Comparison of ENCODE assay signal across 2 cellular contexts in genomic region chr22:44997060-44997459, GRCh38.
TF ChIP-seq lines count a peak whose summit lies in the region.

No MANE protein-coding gene starts in this region.

TF ChIP-seq in HEK293, 187 proteins besides CTCF, POLR2A, EP300 and RAD21 (continued from another document):
- TF ChIP-seq ZNF629 (tag by site-specific recombination; IDR thresholded peaks at IDR 0.05) (no peak), SCRT2 (tag by site-specific recombination; IDR thresholded peaks at IDR 0.05) (peak; percentile 72), ZBTB1 (tag by site-specific recombination; IDR thresholded peaks at IDR 0.05) (no peak), ZBTB10 (tag by site-specific recombination; IDR thresholded peaks at IDR 0.05) (no peak)

TF ChIP-seq in H1, 55 proteins besides CTCF, POLR2A, EP300 and RAD21 (continued from another document):
- TF ChIP-seq HDAC2 (IDR thresholded peaks at IDR 0.05; ENCODE audit: borderline replicate concordance in 1 of 2, low read depth in 2 of 2, low read length in 2 of 2) (no peak), ATF2 (IDR thresholded peaks at IDR 0.05; ENCODE audit: low read length) (no peak), MAX (IDR thresholded peaks at IDR 0.05) (no peak), CTBP2 (IDR thresholded peaks at IDR 0.05; ENCODE audit: borderline replicate concordance, insufficient read depth, insufficient read length, low read length) (no peak), JUN (IDR thresholded peaks at IDR 0.05; ENCODE audit: low read depth, low read length) (no peak), CEBPB (IDR thresholded peaks at IDR 0.05; ENCODE audit: low read depth, low read length) (no peak), SP2 (IDR thresholded peaks at IDR 0.05; ENCODE audit: low read length) (no peak), KDM1A (IDR thresholded peaks at IDR 0.05; ENCODE audit: borderline replicate concordance, low read length) (no peak), CBX5 (IDR thresholded peaks at IDR 0.05; ENCODE audit: low read depth, low read length) (no peak), TAF1 (IDR thresholded peaks at IDR 0.05; ENCODE audit: low read depth, low read length) (no peak), SUZ12 (IDR thresholded peaks at IDR 0.05; ENCODE audit: low read length) (no peak), ASH2L (IDR thresholded peaks at IDR 0.05; ENCODE audit: low read length) (no peak), TBP (IDR thresholded peaks at IDR 0.05; ENCODE audit: low read depth, low read length) (no peak), POLR2AphosphoS5 (IDR thresholded peaks at IDR 0.05; ENCODE audit: low read depth, low read length) (no peak)
TF ChIP-seq in H1: peak in this region for 0.
